25 cellular contexts compared by ENCODE assay signal in genomic region chr2:175490306-175490705, GRCh38.
"Had no signal": no experiment of that assay in that cellular context is flagged by ENCODE, and none has a peak within 500 bp of the region (broad histone marks: within the 10 kb centered on the region; RNA-seq: fewer than 3 reads in every experiment).

No MANE protein-coding gene starts in this region.

- H3K27ac ChIP-seq: body of pancreas, cardiac muscle cell, neural progenitor cell, uterus, VCaP had no signal

- ATAC-seq: activated CD4-positive, CD25-positive, alpha-beta regulatory T cell treated with anti-CD3 and anti-CD28 coated beads, Interleukin-2, amount 50 U/mL, for 24 hours; activated naive CD8-positive, alpha-beta T cell treated with anti-CD3 and anti-CD28 coated beads, Interleukin-2, amount 50 U/mL, for 24 hours; body of pancreas; left lobe of liver; sciatic nerve; stimulated activated memory B cell treated with anti-CD40 and anti-IgM and Interleukin-4, amounts not matched to agents 10 μg/mL and 1 μg/mL and 100 μg/mL, for 72 hours had no signal

- H3K9me3 ChIP-seq: body of pancreas, uterus had no signal

- H3K27me3 ChIP-seq: body of pancreas, cardiac muscle cell, neural progenitor cell, uterus had no signal

- H3K27me3 Mint-ChIP-seq: activated CD4-positive, alpha-beta memory T cell treated with anti-CD3 and anti-CD28 coated beads, Interleukin-2, amount 10 ng/mL, durations not matched to agents 7 days and 5 days; activated CD4-positive, alpha-beta T cell treated with anti-CD3 and anti-CD28 coated beads, Interleukin-2, amount 10 ng/mL, durations not matched to agents 24 days and 14 days; activated naive CD8-positive, alpha-beta T cell treated with anti-CD3 and anti-CD28 coated beads, Interleukin-2, amount 50 U/mL, for 24 hours; dendritic cell treated with granulocyte-macrophage colony-stimulating factor and Interleukin-4, amounts not matched to agents 40 ng/mL and 50 ng/mL, for 4 days; naive B cell; stimulated activated memory B cell treated with anti-CD40 and anti-IgM and Interleukin-4, amounts not matched to agents 10 μg/mL and 1 μg/mL and 100 μg/mL, for 72 hours had no signal

- H3K36me3 Mint-ChIP-seq: naive B cell; neural progenitor cell; stimulated activated memory B cell treated with anti-CD40 and anti-IgM and Interleukin-4, amounts not matched to agents 10 μg/mL and 1 μg/mL and 100 μg/mL, for 72 hours had no signal

- H3K4me3 ChIP-seq: body of pancreas, cardiac muscle cell, lung, neural progenitor cell, uterus had no signal

- H3K9me3 Mint-ChIP-seq: activated CD4-positive, alpha-beta T cell treated with anti-CD3 and anti-CD28 coated beads, Interleukin-2, amount 10 ng/mL, durations not matched to agents 24 days and 14 days; dendritic cell treated with granulocyte-macrophage colony-stimulating factor and Interleukin-4, amounts not matched to agents 40 ng/mL and 50 ng/mL, for 4 days had no signal

- H3K27ac Mint-ChIP-seq: activated CD4-positive, alpha-beta memory T cell treated with anti-CD3 and anti-CD28 coated beads, Interleukin-2, amount 10 ng/mL, durations not matched to agents 7 days and 5 days; activated CD4-positive, alpha-beta T cell treated with anti-CD3 and anti-CD28 coated beads, Interleukin-2, amount 10 ng/mL, durations not matched to agents 24 days and 14 days; activated naive CD8-positive, alpha-beta T cell treated with anti-CD3 and anti-CD28 coated beads, Interleukin-2, amount 50 U/mL, for 24 hours; dendritic cell treated with granulocyte-macrophage colony-stimulating factor and Interleukin-4, amounts not matched to agents 40 ng/mL and 50 ng/mL, for 4 days; naive B cell; neural progenitor cell; stimulated activated memory B cell treated with anti-CD40 and anti-IgM and Interleukin-4, amounts not matched to agents 10 μg/mL and 1 μg/mL and 100 μg/mL, for 72 hours had no signal

- H3K36me3 ChIP-seq: cardiac muscle cell, neural progenitor cell, uterus had no signal

- H3K4me1 Mint-ChIP-seq: activated CD4-positive, alpha-beta memory T cell treated with anti-CD3 and anti-CD28 coated beads, Interleukin-2, amount 10 ng/mL, durations not matched to agents 7 days and 5 days; activated CD4-positive, alpha-beta T cell treated with anti-CD3 and anti-CD28 coated beads, Interleukin-2, amount 10 ng/mL, durations not matched to agents 24 days and 14 days; activated naive CD8-positive, alpha-beta T cell treated with anti-CD3 and anti-CD28 coated beads, Interleukin-2, amount 50 U/mL, for 24 hours; naive B cell; neural progenitor cell; stimulated activated memory B cell treated with anti-CD40 and anti-IgM and Interleukin-4, amounts not matched to agents 10 μg/mL and 1 μg/mL and 100 μg/mL, for 72 hours had no signal

- H3K4me3 Mint-ChIP-seq: activated CD4-positive, alpha-beta memory T cell treated with anti-CD3 and anti-CD28 coated beads, Interleukin-2, amount 10 ng/mL, durations not matched to agents 7 days and 5 days; activated CD4-positive, alpha-beta T cell treated with anti-CD3 and anti-CD28 coated beads, Interleukin-2, amount 10 ng/mL, durations not matched to agents 24 days and 14 days; activated naive CD8-positive, alpha-beta T cell treated with anti-CD3 and anti-CD28 coated beads, Interleukin-2, amount 50 U/mL, for 24 hours; dendritic cell treated with granulocyte-macrophage colony-stimulating factor and Interleukin-4, amounts not matched to agents 40 ng/mL and 50 ng/mL, for 4 days; naive B cell; neural progenitor cell; stimulated activated memory B cell treated with anti-CD40 and anti-IgM and Interleukin-4, amounts not matched to agents 10 μg/mL and 1 μg/mL and 100 μg/mL, for 72 hours had no signal

- H3K9ac ChIP-seq: neural progenitor cell had no signal

- H3K4me1 ChIP-seq: body of pancreas, neural progenitor cell, uterus had no signal

- H3K4me2 ChIP-seq: neural progenitor cell had no signal

- DNase-seq: activated CD4-positive, alpha-beta memory T cell treated with anti-CD3 and anti-CD28 coated beads, Interleukin-2, amount 10 ng/mL, durations not matched to agents 7 days and 5 days; activated CD4-positive, alpha-beta T cell treated with anti-CD3 and anti-CD28 coated beads, Interleukin-2, amount 10 ng/mL, durations not matched to agents 24 days and 14 days; activated effector memory CD4-positive, alpha-beta T cell treated with anti-CD3 and anti-CD28 coated beads, Interleukin-2, amount 50 U/mL, for 16 hours; activated naive CD4-positive, alpha-beta T cell treated with anti-CD3 and anti-CD28 coated beads, Interleukin-2, amount 50 U/mL, for 16 hours; activated naive CD8-positive, alpha-beta T cell treated with anti-CD3 and anti-CD28 coated beads, Interleukin-2, amount 50 U/mL, for 24 hours; activated T-cell treated with anti-CD3 and anti-CD28 coated beads for 4 hours; anterior cingulate cortex; body of pancreas; effector CD4-positive, alpha-beta T cell; kidney; naive B cell; posterior cingulate gyrus; small intestine; stimulated activated CD4-positive, alpha-beta T cell treated with anti-CD3 and anti-CD28 coated beads, Interleukin-15, amount 100 ng/mL, for 24 hours; trophoblast cell; uterus had no signal

- H2AFZ ChIP-seq: neural progenitor cell had no signal
